In genomic region chr5:98679963-98680362, GRCh38 we compare ENCODE assay signal across 18 cellular contexts.
DNase-seq lines count a peak whose midpoint lies in the region; ATAC-seq and TF ChIP-seq lines count a peak whose summit lies in the region.
"Had no signal": no experiment of that assay in that cellular context is flagged by ENCODE, and none has a peak within 500 bp of the region (broad histone marks: within the 10 kb centered on the region; RNA-seq: fewer than 3 reads in every experiment).

No MANE protein-coding gene starts in this region.

- BruUV-seq in Caco-2 (replicated peaks; lab: Mats Ljungman, UMichigan) = no TSS peak

- CTCF ChIA-PET in Caco-2 (lab: Charles Lee) = no interaction called here

- intact Hi-C loops in Caco-2 (cut with micrococcal nuclease; ENCODE audit: unreplicated experiment) = no loop called here

- H3K27me3 ChIP-seq in Caco-2 (replicated peaks; ENCODE audit: control insufficient read depth, insufficient read depth, low read length) = no peaks in the 10 kb centered on the region
- H3K27me3 ChIP-seq: heart right ventricle, SJSA1, testis had no signal

- H3K4me3 Mint-ChIP-seq in chondrocyte (ENCODE audit: unreplicated experiment) = peak overlapping the region; percentile 0
- H3K4me3 Mint-ChIP-seq in osteocyte (ENCODE audit: unreplicated experiment) = no peak overlapping the region
- no peak overlapping the region for H3K4me3 Mint-ChIP-seq in Caco-2 (ENCODE audit: unreplicated experiment)
- H3K4me3 Mint-ChIP-seq: central memory CD8-positive, alpha-beta T cell; memory B cell; natural killer cell had no signal

- POLR2A ChIA-PET in Caco-2 (lab: Charles Lee) = no interaction called here

- no peak for ATAC-seq in HG03025 (IDR thresholded peaks at IDR 0.05; ENCODE audit: low FRiP score, unreplicated experiment)
- ATAC-seq: HCT116, heart right ventricle, natural killer cell, psoas muscle had no signal

- H3K4me1 Mint-ChIP-seq in chondrocyte (ENCODE audit: low read depth) (peaks cover 7% of the 10 kb centered on the region), osteocyte (ENCODE audit: unreplicated experiment) (peaks cover 14% of the 10 kb centered on the region), Caco-2 (ENCODE audit: low read depth, unreplicated experiment) (no peaks in the 10 kb centered on the region)
- H3K4me1 Mint-ChIP-seq: central memory CD8-positive, alpha-beta T cell; memory B cell; natural killer cell had no signal

- peaks cover 24% of the 10 kb centered on the region for H3K9me3 Mint-ChIP-seq in chondrocyte (ENCODE audit: low read depth)
- H3K9me3 Mint-ChIP-seq in osteocyte (ENCODE audit: unreplicated experiment) = peaks cover 13% of the 10 kb centered on the region
- peaks cover 9% of the 10 kb centered on the region for H3K9me3 Mint-ChIP-seq in Caco-2 (ENCODE audit: unreplicated experiment)
- H3K9me3 Mint-ChIP-seq: central memory CD8-positive, alpha-beta T cell had no signal

- no peak overlapping the region for H3K4me3 ChIP-seq in Caco-2 (ENCODE audit: low read depth, low read length)
- H3K4me3 ChIP-seq: heart right ventricle, psoas muscle, SJSA1, testis had no signal

- DNase-seq in HT1080 (ENCODE audit: low read depth) = peak; percentile 45
- peak; percentile 54 for DNase-seq in OCI-M1 (lab: John Stamatoyannopoulos, UW)
- DNase-seq in chondrocyte (ENCODE audit: low spot score) = no peak
- no peak for DNase-seq in osteocyte (ENCODE audit: extremely low spot score, unreplicated experiment)
- DNase-seq in Caco-2 = no peak
- DNase-seq in NCI-H2081 (lab: John Stamatoyannopoulos, UW) = no peak
- DNase-seq in COLO668 (lab: John Stamatoyannopoulos, UW; ENCODE audit: unreplicated experiment) = no peak
- DNase-seq: COR-L47, heart right ventricle, natural killer cell, NCI-H1930, psoas muscle, testis had no signal

- H3K27me3 Mint-ChIP-seq in chondrocyte (ENCODE audit: low read depth) (no peaks in the 10 kb centered on the region), osteocyte (ENCODE audit: unreplicated experiment) (no peaks in the 10 kb centered on the region), Caco-2 (ENCODE audit: insufficient read depth, unreplicated experiment) (no peaks in the 10 kb centered on the region)
- H3K27me3 Mint-ChIP-seq: central memory CD8-positive, alpha-beta T cell had no signal

- H3K4me1 ChIP-seq in Caco-2 = no peaks in the 10 kb centered on the region
- H3K4me1 ChIP-seq: heart right ventricle, psoas muscle, SJSA1, testis had no signal

- TF ChIP-seq CTCF in chondrocyte (IDR thresholded peaks at IDR 0.05) (no peak), osteocyte (IDR thresholded peaks at IDR 0.05) (no peak), Caco-2 (IDR thresholded peaks at IDR 0.05; ENCODE audit: insufficient read depth in 1 of 2, low read depth in 1 of 2, low read length in 1 of 2, severe bottlenecking in 1 of 2, unreplicated experiment in 1 of 2) (no peak)

- H3K36me3 Mint-ChIP-seq in chondrocyte (ENCODE audit: low read depth) (no peaks in the 10 kb centered on the region), osteocyte (ENCODE audit: unreplicated experiment) (peaks cover 3% of the 10 kb centered on the region), Caco-2 (ENCODE audit: insufficient read depth, unreplicated experiment) (no peaks in the 10 kb centered on the region)
- H3K36me3 Mint-ChIP-seq: memory B cell had no signal

- H3K36me3 ChIP-seq in Caco-2 (ENCODE audit: control insufficient read depth, insufficient read depth, low read length) = no peaks in the 10 kb centered on the region
- H3K36me3 ChIP-seq: heart right ventricle, SJSA1 had no signal

- H3K27ac Mint-ChIP-seq in chondrocyte (ENCODE audit: unreplicated experiment) = no peak overlapping the region
- H3K27ac Mint-ChIP-seq in osteocyte (ENCODE audit: unreplicated experiment) = peak overlapping the region; percentile 37
- H3K27ac Mint-ChIP-seq in Caco-2 (ENCODE audit: unreplicated experiment) = no peak overlapping the region
- H3K27ac Mint-ChIP-seq: memory B cell, natural killer cell had no signal

- H3K9me3 ChIP-seq in Caco-2 = no peaks in the 10 kb centered on the region
- H3K9me3 ChIP-seq: psoas muscle, testis had no signal

Comparison
In these comparisons a context has a peak if more than half of its experiments do, and no peak if none do; other contexts are left out.
1. DNase-seq: peak in HT1080 (single experiment) and OCI-M1 (single experiment); none in chondrocyte (single experiment), osteocyte (single experiment), Caco-2 (0 of 2), NCI-H2081 (0 of 2) and COLO668 (single experiment).